ENCODE assay signal across 3 cellular contexts in genomic region chr19:8168537-8168936, GRCh38.
TF ChIP-seq lines count a peak whose summit lies in the region.

No MANE protein-coding gene starts in this region.

TF ChIP-seq in HepG2, 621 proteins besides CTCF, POLR2A, EP300 and RAD21:
- TF ChIP-seq NCOA1 (CRISPR knock-in tag; IDR thresholded peaks at IDR 0.05) (no peak), SP4 (CRISPR knock-in tag; IDR thresholded peaks at IDR 0.05) (no peak), ZBTB44 (CRISPR knock-in tag; IDR thresholded peaks at IDR 0.05) (no peak), ZNF362 (CRISPR knock-in tag; IDR thresholded peaks at IDR 0.05; ENCODE audit: borderline replicate concordance) (peak; percentile 62; the same call in 1 of the 2 replicates), ZSCAN21 (CRISPR knock-in tag; IDR thresholded peaks at IDR 0.05; ENCODE audit: borderline replicate concordance) (no peak), IKZF1 (IDR thresholded peaks at IDR 0.05) (no peak), GATA4 (IDR thresholded peaks at IDR 0.05; ENCODE audit: borderline replicate concordance, low read depth) (no peak), ZNF891 (CRISPR knock-in tag; IDR thresholded peaks at IDR 0.05) (no peak), MEF2D (CRISPR knock-in tag; IDR thresholded peaks at IDR 0.05) (no peak), JUNB (CRISPR knock-in tag; IDR thresholded peaks at IDR 0.05; ENCODE audit: borderline replicate concordance) (no peak), HOXA3 (CRISPR knock-in tag; IDR thresholded peaks at IDR 0.05) (no peak), MIER2 (CRISPR knock-in tag; IDR thresholded peaks at IDR 0.05) (no peak), KDM5A (IDR thresholded peaks at IDR 0.05; ENCODE audit: borderline replicate concordance, low read length) (no peak), ZFX (CRISPR knock-in tag; IDR thresholded peaks at IDR 0.05; ENCODE audit: low read depth) (no peak), ZNF121 (CRISPR knock-in tag; IDR thresholded peaks at IDR 0.05) (peak; percentile 95), ZMYM4 (CRISPR knock-in tag; IDR thresholded peaks at IDR 0.05) (no peak), CEBPB (IDR thresholded peaks at IDR 0.05; ENCODE audit: borderline replicate concordance, low read depth, low read length) (0 out of 2 replicates have a peak, but pooled peaks have one; percentile 9), SYNCRIP (IDR thresholded peaks at IDR 0.05; ENCODE audit: insufficient read depth, low read depth, low read length) (no peak)
- TF ChIP-seq, protein P1, sequence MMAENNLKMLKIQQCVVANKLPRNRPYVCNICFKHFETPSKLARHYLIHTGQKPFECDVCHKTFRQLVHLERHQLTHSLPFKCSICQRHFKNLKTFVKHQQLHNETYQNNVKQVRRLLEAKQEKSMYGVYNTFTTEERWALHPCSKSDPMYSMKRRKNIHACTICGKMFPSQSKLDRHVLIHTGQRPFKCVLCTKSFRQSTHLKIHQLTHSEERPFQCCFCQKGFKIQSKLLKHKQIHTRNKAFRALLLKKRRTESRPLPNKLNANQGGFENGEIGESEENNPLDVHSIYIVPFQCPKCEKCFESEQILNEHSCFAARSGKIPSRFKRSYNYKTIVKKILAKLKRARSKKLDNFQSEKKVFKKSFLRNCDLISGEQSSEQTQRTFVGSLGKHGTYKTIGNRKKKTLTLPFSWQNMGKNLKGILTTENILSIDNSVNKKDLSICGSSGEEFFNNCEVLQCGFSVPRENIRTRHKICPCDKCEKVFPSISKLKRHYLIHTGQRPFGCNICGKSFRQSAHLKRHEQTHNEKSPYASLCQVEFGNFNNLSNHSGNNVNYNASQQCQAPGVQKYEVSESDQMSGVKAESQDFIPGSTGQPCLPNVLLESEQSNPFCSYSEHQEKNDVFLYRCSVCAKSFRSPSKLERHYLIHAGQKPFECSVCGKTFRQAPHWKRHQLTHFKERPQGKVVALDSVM (CRISPR knock-in tag; IDR thresholded peaks at IDR 0.05) = peak; percentile 92

TF ChIP-seq in WTC11, 78 proteins besides CTCF, POLR2A, EP300 and RAD21:
- TF ChIP-seq PRRX2 (CRISPR knock-in tag; IDR thresholded peaks at IDR 0.05) (no peak), TCF7 (CRISPR knock-in tag; IDR thresholded peaks at IDR 0.05; ENCODE audit: low read depth) (no peak), ZNF121 (CRISPR knock-in tag; IDR thresholded peaks at IDR 0.05) (peak; percentile 96)
- TF ChIP-seq, protein P2, sequence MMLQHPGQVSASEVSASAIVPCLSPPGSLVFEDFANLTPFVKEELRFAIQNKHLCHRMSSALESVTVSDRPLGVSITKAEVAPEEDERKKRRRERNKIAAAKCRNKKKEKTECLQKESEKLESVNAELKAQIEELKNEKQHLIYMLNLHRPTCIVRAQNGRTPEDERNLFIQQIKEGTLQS (CRISPR knock-in tag; conservative IDR thresholded peaks at IDR 0.05) = no peak

TF ChIP-seq in H1, 55 proteins besides CTCF, POLR2A, EP300 and RAD21:
- TF ChIP-seq EZH2 (IDR thresholded peaks at IDR 0.05; ENCODE audit: low read depth, low read length, severe bottlenecking) (no peak), RNF2 (IDR thresholded peaks at IDR 0.05; ENCODE audit: borderline replicate concordance, low read depth, low read length, missing control alignments, poor library complexity, severe bottlenecking) (no peak), KDM4A (IDR thresholded peaks at IDR 0.05; ENCODE audit: low read depth, low read length, severe bottlenecking) (no peak), POLR2AphosphoS5 (IDR thresholded peaks at IDR 0.05; ENCODE audit: low read depth, low read length) (no peak), TCF12 (IDR thresholded peaks at IDR 0.05; ENCODE audit: low read depth, low read length) (no peak), ATF2 (IDR thresholded peaks at IDR 0.05; ENCODE audit: low read length) (no peak), JUND (IDR thresholded peaks at IDR 0.05; ENCODE audit: low read length) (no peak)
